9 cellular contexts compared by ENCODE assay signal in genomic region chr7:2037301-2037804, GRCh38.
A peak's percentile ranks its signal among the peaks of the same experiment; 100 is the strongest.
DNase-seq lines count a peak whose midpoint lies in the region; ATAC-seq, FAIRE-seq and TF ChIP-seq lines count a peak whose summit lies in the region.
"Had no signal": no experiment of that assay in that cellular context is flagged by ENCODE, and none has a peak within 500 bp of the region (broad histone marks: within the 10 kb centered on the region; RNA-seq: fewer than 3 reads in every experiment).

No MANE protein-coding gene starts in this region.

- H3K27ac Mint-ChIP-seq in CD4-positive, alpha-beta T cell, result peak overlapping the region; percentile 86

- H3K36me3 ChIP-seq in fibroblast of lung (ENCODE audit: control insufficient read depth, insufficient read depth, low read length), result no peaks in the 10 kb centered on the region
- H3K36me3 ChIP-seq in parathyroid adenoma (ENCODE audit: control insufficient read depth, insufficient read depth, low read length), result no peaks in the 10 kb centered on the region
- H3K36me3 ChIP-seq in SJCRH30, result no peaks in the 10 kb centered on the region
- no peaks in the 10 kb centered on the region for H3K36me3 ChIP-seq in gastrocnemius medialis

- H3K27me3 ChIP-seq in CD4-positive, alpha-beta T cell (ENCODE audit: control insufficient read depth, insufficient read depth, low read length), result no peaks in the 10 kb centered on the region
- H3K27me3 ChIP-seq in fibroblast of lung (ENCODE audit: control insufficient read depth, insufficient read depth, low read length), result no peaks in the 10 kb centered on the region
- no peaks in the 10 kb centered on the region for H3K27me3 ChIP-seq in parathyroid adenoma (ENCODE audit: control insufficient read depth, insufficient read depth, low read length)
- no peaks in the 10 kb centered on the region for H3K27me3 ChIP-seq in SJCRH30
- no peaks in the 10 kb centered on the region for H3K27me3 ChIP-seq in gastrocnemius medialis

- no peak overlapping the region for H2AFZ ChIP-seq in fibroblast of lung (ENCODE audit: low read length)
- no peak overlapping the region for H2AFZ ChIP-seq in parathyroid adenoma

- no peaks in the 10 kb centered on the region for H3K9me3 ChIP-seq in CD4-positive, alpha-beta T cell (ENCODE audit: control insufficient read depth, low read length)
- H3K9me3 ChIP-seq in fibroblast of lung (ENCODE audit: control insufficient read depth, insufficient read depth, low read depth, low read length) (no peaks in the 10 kb centered on the region), parathyroid adenoma (ENCODE audit: control insufficient read depth, low read length) (no peaks in the 10 kb centered on the region), SJCRH30 (replicated peaks) (no peaks in the 10 kb centered on the region), gastrocnemius medialis (no peaks in the 10 kb centered on the region)

- peak overlapping the region; percentile 58 for H3K27ac ChIP-seq in CD4-positive, alpha-beta T cell (ENCODE audit: low read depth, low read length)
- H3K27ac ChIP-seq in VCaP, result peak overlapping the region; percentile 74
- H3K27ac ChIP-seq in fibroblast of lung (ENCODE audit: insufficient read depth, low read length), result peak overlapping the region; percentile 49
- H3K27ac ChIP-seq in parathyroid adenoma, result no peak overlapping the region
- no peak overlapping the region for H3K27ac ChIP-seq in SJCRH30
- no peak overlapping the region for H3K27ac ChIP-seq in gastrocnemius medialis

- H3K9me3 Mint-ChIP-seq in CD4-positive, alpha-beta T cell, result no peaks in the 10 kb centered on the region

- H3K79me2 ChIP-seq in fibroblast of lung (ENCODE audit: control insufficient read depth, insufficient read depth, low read length), result no peaks in the 10 kb centered on the region
- H3K79me2 ChIP-seq in parathyroid adenoma, result no peaks in the 10 kb centered on the region

- in situ Hi-C loops in gastrocnemius medialis (cut with MboI; ENCODE audit: low sequenced_read_pairs in 4 of 4), result no loop called here

- peaks cover 65% of the 10 kb centered on the region for H3K4me1 Mint-ChIP-seq in CD4-positive, alpha-beta T cell (ENCODE audit: low read depth)

- H3K27me3 Mint-ChIP-seq in CD4-positive, alpha-beta T cell, result no peaks in the 10 kb centered on the region

- no peak for FAIRE-seq in H54 (lab: Jason Lieb, UNC)

- H3K4me3 ChIP-seq in fibroblast of lung (replicated peaks in 1 of 4; ENCODE audit: control extremely low read depth in 1 of 4, insufficient read depth in 1 of 4, low read depth in 3 of 4, low read length in 4 of 4) (peak overlapping the region; percentile 22 to 51 (median 41)), parathyroid adenoma (ENCODE audit: low read depth, low read length) (no peak overlapping the region), SJCRH30 (no peak overlapping the region), gastrocnemius medialis (peak overlapping the region in 2 of 4 donors; percentile 9 to 15)

- CTCF ChIA-PET in CD4-positive, alpha-beta T cell (lab: Charles Lee), result interaction anchor here (1.4 kb wide), 1 partner anchor 157 kb away, joined by 3 read pairs; no protein-coding TSS in a partner anchor

- H3K4me1 ChIP-seq in fibroblast of lung (ENCODE audit: control insufficient read depth, extremely low read depth, insufficient read depth, low read length), result no peaks in the 10 kb centered on the region
- H3K4me1 ChIP-seq in parathyroid adenoma, result no peaks in the 10 kb centered on the region
- no peaks in the 10 kb centered on the region for H3K4me1 ChIP-seq in SJCRH30
- H3K4me1 ChIP-seq in gastrocnemius medialis, result peaks cover 0 to 3% of the 10 kb centered on the region in 2 donors

- ATAC-seq in CD4-positive, alpha-beta T cell (ENCODE audit: poor library complexity), result peak; percentile 59
- no peak for ATAC-seq in gastrocnemius medialis

- no peak overlapping the region for H3K9ac ChIP-seq in fibroblast of lung (ENCODE audit: insufficient read depth, low read length)
- no peak overlapping the region for H3K9ac ChIP-seq in parathyroid adenoma

- TF ChIP-seq POLR2A in gastrocnemius medialis (IDR thresholded peaks at IDR 0.05) (no peak), H54 (IDR thresholded peaks at IDR 0.05; ENCODE audit: low read depth, low read length) (no peak)

- no peaks in the 10 kb centered on the region for H4K20me1 ChIP-seq in fibroblast of lung (ENCODE audit: control insufficient read depth, extremely low read depth, insufficient read depth, low read length)

- POLR2A ChIA-PET in CD4-positive, alpha-beta T cell (lab: Charles Lee), result interaction anchor here (1.0 to 4.8 kb wide), 7 partner anchors 8 to 117 kb away, joined by 3 to 33 read pairs (median 7); no protein-coding TSS in a partner anchor

- H3K4me3 Mint-ChIP-seq in CD4-positive, alpha-beta T cell, result peak overlapping the region; percentile 80

- TF ChIP-seq CTCF in CD4-positive, alpha-beta T cell (IDR thresholded peaks at IDR 0.05), result no peak
- TF ChIP-seq CTCF in VCaP (conservative IDR thresholded peaks at IDR 0.05) (no peak), fibroblast of lung (conservative IDR thresholded peaks at IDR 0.05 in 1 of 2, IDR thresholded peaks at IDR 0.05 in 1 of 2; ENCODE audit: low read depth in 1 of 2, low read length in 2 of 2) (no peak), parathyroid adenoma (IDR thresholded peaks at IDR 0.05) (no peak), gastrocnemius medialis (IDR thresholded peaks at IDR 0.05 in 4 of 5, conservative IDR thresholded peaks at IDR 0.05 in 1 of 5) (no peak)

- peak in 2 of 10 experiments; percentile 26 to 47 for DNase-seq in CD4-positive, alpha-beta T cell
- DNase-seq in fibroblast of lung (ENCODE audit: low read depth in 2 of 2), result no peak
- no peak for DNase-seq in cerebellar nuclear complex (lab: John Stamatoyannopoulos, UW)
- DNase-seq in SJCRH30, result no peak
- DNase-seq in gastrocnemius medialis, result no peak
- no peak for DNase-seq in H54 (ENCODE audit: insufficient read length, low spot score)
- DNase-seq: NCI-H1930 had no signal

- H3K36me3 Mint-ChIP-seq in CD4-positive, alpha-beta T cell (ENCODE audit: low read depth), result peaks cover 5% of the 10 kb centered on the region

- intact Hi-C loops in CD4-positive, alpha-beta T cell (cut with DNase I, micrococcal nuclease), result loop anchor here in 1 of 2 experiments (5.0 to 10.0 kb wide), 2 partner anchors 53 to 110 kb away; no protein-coding TSS in a partner anchor
- intact Hi-C loops in gastrocnemius medialis (cut with DNase I; ENCODE audit: low total_unique reads), result no loop called here

- peak overlapping the region; percentile 90 for H3K4me2 ChIP-seq in fibroblast of lung (ENCODE audit: extremely low read depth, insufficient read depth, low read length)
- H3K4me2 ChIP-seq in parathyroid adenoma (ENCODE audit: low read length), result peak overlapping the region; percentile 57

Comparison
In these comparisons a context has a peak if more than half of its experiments do, and no peak if none do; other contexts are left out.
1. H3K27ac ChIP-seq: peak in CD4-positive, alpha-beta T cell (single experiment), VCaP (single experiment) and fibroblast of lung (single experiment); none in parathyroid adenoma (single experiment), SJCRH30 (single experiment) and gastrocnemius medialis (0 of 4).
2. H3K4me3 ChIP-seq: peak in fibroblast of lung (4 of 4); none in parathyroid adenoma (single experiment) and SJCRH30 (single experiment).